ENCODE assay signal across 1 cellular context in the genomic region with DNA sequence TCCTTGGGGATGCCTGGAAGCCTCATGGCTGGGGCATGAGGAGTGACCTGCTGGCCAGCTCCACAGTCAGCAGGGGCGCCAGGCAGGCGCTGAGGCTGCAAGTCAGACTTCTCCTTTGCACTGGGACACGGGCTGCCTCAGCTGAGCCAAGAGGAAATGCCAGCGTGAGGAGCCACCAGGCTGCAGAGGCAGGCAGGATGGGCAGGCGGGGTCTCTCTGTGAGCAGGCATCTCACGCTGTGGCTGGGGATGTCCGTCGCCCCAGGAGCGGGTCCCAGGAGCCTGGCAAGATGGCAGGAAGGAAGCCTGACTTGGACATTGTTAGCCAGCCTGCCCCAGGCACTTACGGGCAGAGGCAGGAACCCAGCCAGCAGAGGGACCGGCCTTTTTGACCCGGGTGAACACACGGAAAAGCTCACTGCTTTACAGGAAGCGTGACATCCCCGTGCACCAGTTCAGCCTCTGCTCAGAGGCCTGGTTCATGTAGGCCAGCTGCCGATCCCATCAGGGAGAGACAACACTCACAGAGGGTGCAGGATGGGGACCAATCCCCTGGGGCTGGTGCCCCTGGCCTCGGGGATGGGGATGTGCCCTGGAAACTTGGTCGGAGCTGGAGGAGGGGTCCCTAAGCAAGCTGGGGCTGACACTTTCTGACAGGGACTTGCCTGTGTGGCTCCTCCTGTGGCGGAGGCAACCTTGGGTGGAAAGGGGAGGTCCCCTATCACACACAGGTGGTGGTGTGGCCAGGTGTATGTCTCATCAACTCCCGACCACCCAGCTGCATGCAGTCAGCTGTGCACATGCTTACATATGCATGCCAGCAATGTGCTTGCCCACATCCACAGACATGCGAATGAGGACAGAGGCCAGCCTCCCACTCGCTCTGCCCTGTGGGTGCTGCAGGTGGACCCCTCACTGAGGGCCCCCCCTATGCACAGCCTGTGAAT.
TF ChIP-seq lines count a peak whose summit lies in the region.

No MANE protein-coding gene starts in this region.

TF ChIP-seq in GM23338, 12 proteins besides CTCF, POLR2A, EP300 and RAD21 (continued from another document):
- TF ChIP-seq, protein P1, sequence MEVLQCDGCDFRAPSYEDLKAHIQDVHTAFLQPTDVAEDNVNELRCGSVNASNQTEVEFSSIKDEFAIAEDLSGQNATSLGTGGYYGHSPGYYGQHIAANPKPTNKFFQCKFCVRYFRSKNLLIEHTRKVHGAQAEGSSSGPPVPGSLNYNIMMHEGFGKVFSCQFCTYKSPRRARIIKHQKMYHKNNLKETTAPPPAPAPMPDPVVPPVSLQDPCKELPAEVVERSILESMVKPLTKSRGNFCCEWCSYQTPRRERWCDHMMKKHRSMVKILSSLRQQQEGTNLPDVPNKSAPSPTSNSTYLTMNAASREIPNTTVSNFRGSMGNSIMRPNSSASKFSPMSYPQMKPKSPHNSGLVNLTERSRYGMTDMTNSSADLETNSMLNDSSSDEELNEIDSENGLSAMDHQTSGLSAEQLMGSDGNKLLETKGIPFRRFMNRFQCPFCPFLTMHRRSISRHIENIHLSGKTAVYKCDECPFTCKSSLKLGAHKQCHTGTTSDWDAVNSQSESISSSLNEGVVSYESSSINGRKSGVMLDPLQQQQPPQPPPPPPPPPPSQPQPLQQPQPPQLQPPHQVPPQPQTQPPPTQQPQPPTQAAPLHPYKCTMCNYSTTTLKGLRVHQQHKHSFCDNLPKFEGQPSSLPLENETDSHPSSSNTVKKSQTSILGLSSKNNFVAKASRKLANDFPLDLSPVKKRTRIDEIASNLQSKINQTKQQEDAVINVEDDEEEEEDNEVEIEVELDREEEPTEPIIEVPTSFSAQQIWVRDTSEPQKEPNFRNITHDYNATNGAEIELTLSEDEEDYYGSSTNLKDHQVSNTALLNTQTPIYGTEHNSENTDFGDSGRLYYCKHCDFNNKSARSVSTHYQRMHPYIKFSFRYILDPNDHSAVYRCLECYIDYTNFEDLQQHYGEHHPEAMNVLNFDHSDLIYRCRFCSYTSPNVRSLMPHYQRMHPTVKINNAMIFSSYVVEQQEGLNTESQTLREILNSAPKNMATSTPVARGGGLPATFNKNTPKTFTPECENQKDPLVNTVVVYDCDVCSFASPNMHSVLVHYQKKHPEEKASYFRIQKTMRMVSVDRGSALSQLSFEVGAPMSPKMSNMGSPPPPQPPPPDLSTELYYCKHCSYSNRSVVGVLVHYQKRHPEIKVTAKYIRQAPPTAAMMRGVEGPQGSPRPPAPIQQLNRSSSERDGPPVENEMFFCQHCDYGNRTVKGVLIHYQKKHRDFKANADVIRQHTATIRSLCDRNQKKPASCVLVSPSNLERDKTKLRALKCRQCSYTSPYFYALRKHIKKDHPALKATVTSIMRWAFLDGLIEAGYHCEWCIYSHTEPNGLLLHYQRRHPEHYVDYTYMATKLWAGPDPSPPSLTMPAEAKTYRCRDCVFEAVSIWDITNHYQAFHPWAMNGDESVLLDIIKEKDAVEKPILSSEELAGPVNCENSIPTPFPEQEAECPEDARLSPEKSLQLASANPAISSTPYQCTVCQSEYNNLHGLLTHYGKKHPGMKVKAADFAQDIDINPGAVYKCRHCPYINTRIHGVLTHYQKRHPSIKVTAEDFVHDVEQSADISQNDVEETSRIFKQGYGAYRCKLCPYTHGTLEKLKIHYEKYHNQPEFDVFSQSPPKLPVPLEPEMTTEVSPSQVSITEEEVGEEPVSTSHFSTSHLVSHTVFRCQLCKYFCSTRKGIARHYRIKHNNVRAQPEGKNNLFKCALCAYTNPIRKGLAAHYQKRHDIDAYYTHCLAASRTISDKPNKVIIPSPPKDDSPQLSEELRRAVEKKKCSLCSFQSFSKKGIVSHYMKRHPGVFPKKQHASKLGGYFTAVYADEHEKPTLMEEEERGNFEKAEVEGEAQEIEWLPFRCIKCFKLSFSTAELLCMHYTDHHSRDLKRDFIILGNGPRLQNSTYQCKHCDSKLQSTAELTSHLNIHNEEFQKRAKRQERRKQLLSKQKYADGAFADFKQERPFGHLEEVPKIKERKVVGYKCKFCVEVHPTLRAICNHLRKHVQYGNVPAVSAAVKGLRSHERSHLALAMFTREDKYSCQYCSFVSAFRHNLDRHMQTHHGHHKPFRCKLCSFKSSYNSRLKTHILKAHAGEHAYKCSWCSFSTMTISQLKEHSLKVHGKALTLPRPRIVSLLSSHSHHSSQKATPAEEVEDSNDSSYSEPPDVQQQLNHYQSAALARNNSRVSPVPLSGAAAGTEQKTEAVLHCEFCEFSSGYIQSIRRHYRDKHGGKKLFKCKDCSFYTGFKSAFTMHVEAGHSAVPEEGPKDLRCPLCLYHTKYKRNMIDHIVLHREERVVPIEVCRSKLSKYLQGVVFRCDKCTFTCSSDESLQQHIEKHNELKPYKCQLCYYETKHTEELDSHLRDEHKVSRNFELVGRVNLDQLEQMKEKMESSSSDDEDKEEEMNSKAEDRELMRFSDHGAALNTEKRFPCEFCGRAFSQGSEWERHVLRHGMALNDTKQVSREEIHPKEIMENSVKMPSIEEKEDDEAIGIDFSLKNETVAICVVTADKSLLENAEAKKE (CRISPR knock-in tag; IDR thresholded peaks at IDR 0.05): no peak
- TF ChIP-seq STAT1 (IDR thresholded peaks at IDR 0.05; ENCODE audit: unreplicated experiment) (no peak), EZH2phosphoT487 (IDR thresholded peaks at IDR 0.05; ENCODE audit: unreplicated experiment) (no peak), ZNF114 (CRISPR knock-in tag; IDR thresholded peaks at IDR 0.05) (no peak), JUNB (IDR thresholded peaks at IDR 0.05; ENCODE audit: unreplicated experiment) (no peak), POLR2AphosphoS5 (IDR thresholded peaks at IDR 0.05; ENCODE audit: low read depth) (no peak), ZNF331 (CRISPR knock-in tag; IDR thresholded peaks at IDR 0.05; ENCODE audit: low read depth) (no peak), EZH2 (IDR thresholded peaks at IDR 0.05; ENCODE audit: low read depth, unreplicated experiment) (no peak)
